ENCODE assay signal across 8 cellular contexts in genomic region chrX:39613997-39614679, GRCh38.
A peak's percentile ranks its signal among the peaks of the same experiment; 100 is the strongest.
DNase-seq lines count a peak whose midpoint lies in the region; ATAC-seq and TF ChIP-seq lines count a peak whose summit lies in the region.

No MANE protein-coding gene starts in this region.

- H2AFZ ChIP-seq in osteoblast (ENCODE audit: low read length), result no peak overlapping the region

- H3K27ac Mint-ChIP-seq in activated CD4-positive, alpha-beta T cell treated with anti-CD3 and anti-CD28 coated beads, Interleukin-2, amount 10 ng/mL, durations not matched to agents 24 days and 14 days, result peak overlapping the region; percentile 98

- peaks cover 4% of the 10 kb centered on the region for H3K36me3 Mint-ChIP-seq in activated CD4-positive, alpha-beta T cell treated with anti-CD3 and anti-CD28 coated beads, Interleukin-2, amount 10 ng/mL, durations not matched to agents 24 days and 14 days (ENCODE audit: low read depth)

- H3K27me3 Mint-ChIP-seq in activated CD4-positive, alpha-beta T cell treated with anti-CD3 and anti-CD28 coated beads, Interleukin-2, amount 10 ng/mL, durations not matched to agents 24 days and 14 days, result no peaks in the 10 kb centered on the region

- peaks cover 3% of the 10 kb centered on the region for H4K20me1 ChIP-seq in osteoblast (ENCODE audit: insufficient read depth, low read length)

- H3K4me2 ChIP-seq in osteoblast (ENCODE audit: insufficient read depth, low read length), result no peak overlapping the region

- no peak for TF ChIP-seq POLR2A in esophagus muscularis mucosa (IDR thresholded peaks at IDR 0.05; ENCODE audit: low read depth)

- intact Hi-C loops in activated CD4-positive, alpha-beta T cell treated with anti-CD3 and anti-CD28 coated beads, Interleukin-2, amount 10 ng/mL, durations not matched to agents 24 days and 14 days (cut with micrococcal nuclease), result loop anchor here (1.0 to 10.0 kb wide), 11 partner anchors 17 to 810 kb away; no protein-coding TSS in a partner anchor
- intact Hi-C loops in esophagus muscularis mucosa (cut with DNase I), result no loop called here

- no peaks in the 10 kb centered on the region for H3K36me3 ChIP-seq in esophagus muscularis mucosa
- H3K36me3 ChIP-seq in osteoblast (ENCODE audit: insufficient read depth, low read length), result no peaks in the 10 kb centered on the region

- ATAC-seq in HG03432 (IDR thresholded peaks at IDR 0.05; ENCODE audit: unreplicated experiment), result peak; percentile 55
- ATAC-seq in HG02970 (IDR thresholded peaks at IDR 0.05; ENCODE audit: low FRiP score, unreplicated experiment), result no peak

- H3K9me3 Mint-ChIP-seq in activated CD4-positive, alpha-beta T cell treated with anti-CD3 and anti-CD28 coated beads, Interleukin-2, amount 10 ng/mL, durations not matched to agents 24 days and 14 days, result peaks cover 9% of the 10 kb centered on the region

- TF ChIP-seq CTCF in GM12865 (IDR thresholded peaks at IDR 0.05; ENCODE audit: insufficient read depth, low read depth, low read length, missing control alignments), result no peak
- no peak for TF ChIP-seq CTCF in esophagus muscularis mucosa (IDR thresholded peaks at IDR 0.05)
- TF ChIP-seq CTCF in osteoblast (IDR thresholded peaks at IDR 0.05; ENCODE audit: extremely low read depth, low read depth, low read length), result no peak

- no peak for TF ChIP-seq EP300 in esophagus muscularis mucosa (IDR thresholded peaks at IDR 0.05)

- H3K27me3 ChIP-seq in esophagus muscularis mucosa (no peaks in the 10 kb centered on the region), osteoblast (ENCODE audit: insufficient read depth, low read length) (peaks cover 72% of the 10 kb centered on the region)

- peak; percentile 75 for DNase-seq in GM12865 (ENCODE audit: low read depth)
- DNase-seq in activated CD4-positive, alpha-beta T cell treated with anti-CD3 and anti-CD28 coated beads, Interleukin-2, amount 10 ng/mL, durations not matched to agents 24 days and 14 days, result peak; percentile 77
- no peak for DNase-seq in esophagus muscularis mucosa (ENCODE audit: extremely low spot score)
- DNase-seq in stimulated activated CD4-positive, alpha-beta T cell treated with anti-CD3 and anti-CD28 coated beads, Interleukin-2, amount 100 ng/mL, for 24 hours, result peak; percentile 74 to 77
- DNase-seq in pons (ENCODE audit: low spot score), result no peak
- no peak for DNase-seq in osteoblast (ENCODE audit: insufficient read length, low spot score, missing footprints)

- H3K9me3 ChIP-seq in esophagus muscularis mucosa (no peaks in the 10 kb centered on the region), osteoblast (ENCODE audit: low read depth, low read length) (no peaks in the 10 kb centered on the region)

- H3K27ac ChIP-seq in esophagus muscularis mucosa (replicated peaks in 1 of 4) (no peak overlapping the region), osteoblast (ENCODE audit: low read depth, low read length) (no peak overlapping the region)

- H3K4me3 Mint-ChIP-seq in activated CD4-positive, alpha-beta T cell treated with anti-CD3 and anti-CD28 coated beads, Interleukin-2, amount 10 ng/mL, durations not matched to agents 24 days and 14 days, result peak overlapping the region; percentile 90

- peak overlapping the region; percentile 47 for H3K4me3 ChIP-seq in GM12865 (ENCODE audit: low read depth, low read length)
- H3K4me3 ChIP-seq in esophagus muscularis mucosa, result peak overlapping the region; percentile 28 to 47 (median 34)
- no peak overlapping the region for H3K4me3 ChIP-seq in osteoblast (ENCODE audit: insufficient read depth, low read length)

- 30% methylated on average over 17 of the region's 23 CpGs for WGBS in esophagus muscularis mucosa

- H3K4me1 ChIP-seq in esophagus muscularis mucosa, result peaks cover 5 to 14% (median 11%) of the 10 kb centered on the region in 4 donors
- H3K4me1 ChIP-seq in osteoblast (ENCODE audit: insufficient read depth, low read length), result no peaks in the 10 kb centered on the region

- no peaks in the 10 kb centered on the region for H3K79me2 ChIP-seq in osteoblast (ENCODE audit: insufficient read depth, low read length)

- peaks cover 26% of the 10 kb centered on the region for H3K4me1 Mint-ChIP-seq in activated CD4-positive, alpha-beta T cell treated with anti-CD3 and anti-CD28 coated beads, Interleukin-2, amount 10 ng/mL, durations not matched to agents 24 days and 14 days

Comparison
In these comparisons a context has a peak if more than half of its experiments do, and no peak if none do; other contexts are left out.
1. DNase-seq: peak in GM12865 (single experiment), activated CD4-positive, alpha-beta T cell treated with anti-CD3 and anti-CD28 coated beads, Interleukin-2, amount 10 ng/mL, durations not matched to agents 24 days and 14 days (single experiment) and stimulated activated CD4-positive, alpha-beta T cell treated with anti-CD3 and anti-CD28 coated beads, Interleukin-2, amount 100 ng/mL, for 24 hours (2 of 2); none in esophagus muscularis mucosa (single experiment), pons (single experiment) and osteoblast (single experiment).